ENCODE assay signal across 14 cellular contexts in the genomic region with DNA sequence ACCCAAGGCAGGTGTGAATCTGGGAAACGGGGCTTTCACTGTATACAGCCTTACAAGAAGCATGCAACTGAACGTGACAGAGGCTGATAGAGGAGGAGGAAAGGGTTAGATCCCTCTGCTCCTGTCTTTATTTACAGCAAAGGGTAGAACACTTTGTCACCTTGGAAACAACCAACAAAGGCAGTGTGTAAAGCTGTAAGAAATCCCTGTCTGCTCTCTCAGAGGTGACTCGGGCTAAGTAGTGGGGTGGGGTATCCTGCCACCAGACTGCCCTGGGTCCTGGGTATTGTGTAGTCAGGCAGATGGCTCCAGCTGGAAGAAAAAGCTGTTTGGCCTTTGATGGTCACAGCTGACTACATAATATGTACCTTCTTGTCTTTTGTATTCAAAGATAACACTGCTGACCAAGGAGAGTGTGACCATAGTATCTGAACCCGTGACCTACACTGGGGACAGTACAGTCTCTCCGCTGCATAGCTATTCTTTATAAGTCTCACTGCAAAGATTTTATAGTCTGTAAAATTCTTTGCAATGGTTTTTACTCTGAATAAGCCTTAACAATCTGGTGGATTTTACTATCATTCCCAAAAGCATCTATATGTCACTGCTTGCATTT. TPM values are rescaled to one million over a fixed set of nuclear protein-coding genes. Genes with fewer than 3 reads are reported as not detected.
DNase-seq lines count a peak whose midpoint lies in the region; ATAC-seq, FAIRE-seq and TF ChIP-seq lines count a peak whose summit lies in the region.
"Had no signal": no experiment of that assay in that cellular context is flagged by ENCODE, and none has a peak within 500 bp of the region (broad histone marks: within the 10 kb centered on the region; RNA-seq: fewer than 3 reads in every experiment).

No MANE protein-coding gene starts in this region.

- ATAC-seq in mucosa of descending colon (peak; percentile 39), HG03571 (IDR thresholded peaks at IDR 0.05; ENCODE audit: unreplicated experiment) (no peak)
- ATAC-seq: left lung, T-helper 17 cell had no signal

- FAIRE-seq in HTR-8/SVneo (lab: Jason Lieb, UNC) = no peak

- TF ChIP-seq CTCF in mucosa of descending colon (IDR thresholded peaks at IDR 0.05) = no peak

- no peaks in the 10 kb centered on the region for H3K36me3 ChIP-seq in mucosa of descending colon (ENCODE audit: low read depth)
- H3K36me3 ChIP-seq: adrenal gland, BLaER1, left lung had no signal

- DNase-seq in ELF-1 (ENCODE audit: low read depth, low spot score) (peak; percentile 34), NCI-H146 treated with DMSO at 0.1 percent for 48 hours (lab: John Stamatoyannopoulos, UW; ENCODE audit: unreplicated experiment) (peak; percentile 83), astrocyte of the hippocampus (ENCODE audit: low read depth, low spot score) (peak; percentile 18), mucosa of descending colon (no peak), NCI-H226 (no peak), HTR-8/SVneo (ENCODE audit: insufficient read length, low spot score) (no peak)
- DNase-seq: activated CD4-positive, CD25-positive, alpha-beta regulatory T cell; adrenal gland; hypothalamus; left lung; NCI-H1694 treated with DMSO at 0.1 percent for 48 hours; T-helper 17 cell had no signal

- H3K4me1 ChIP-seq in mucosa of descending colon (ENCODE audit: low read depth) = no peaks in the 10 kb centered on the region
- H3K4me1 ChIP-seq: adrenal gland, BLaER1, left lung had no signal

- no peak overlapping the region for H3K4me3 ChIP-seq in mucosa of descending colon
- H3K4me3 ChIP-seq: adrenal gland, BLaER1, left lung had no signal

- no peaks in the 10 kb centered on the region for H3K9me3 ChIP-seq in mucosa of descending colon
- H3K9me3 ChIP-seq: adrenal gland, left lung had no signal

- intact Hi-C loops in mucosa of descending colon (cut with DNase I, micrococcal nuclease) = no loop called here

RNA-seq across cellular contexts. Expression of a gene that starts 22.1 kb away (rescaled TPM):
- 10 to 100 TPM; 16.9 to 18.5 (median 18.0) TPM for total RNA-seq in mucosa of descending colon

Comparison
In these comparisons a context has a peak if more than half of its experiments do, and no peak if none do; other contexts are left out.
1. DNase-seq: peak in ELF-1 (single experiment), NCI-H146 treated with DMSO at 0.1 percent for 48 hours (single experiment) and astrocyte of the hippocampus (single experiment); none in mucosa of descending colon (0 of 3), NCI-H226 (single experiment) and HTR-8/SVneo (single experiment).